ENCODE assay signal across 1 cellular context in genomic region chr17:80855968-80856862, GRCh38.
TF ChIP-seq lines count a peak whose summit lies in the region.

No MANE protein-coding gene starts in this region.

TF ChIP-seq in GM12878, 131 proteins besides CTCF, POLR2A, EP300 and RAD21 (continued from another document and continues in another):
- no peak for TF ChIP-seq SIX5 (IDR thresholded peaks at IDR 0.05; ENCODE audit: low read depth, low read length, severe bottlenecking)
- TF ChIP-seq ELK1 (IDR thresholded peaks at IDR 0.05; ENCODE audit: low read depth, low read length), result no peak
- TF ChIP-seq RBBP5 (conservative IDR thresholded peaks at IDR 0.05), result no peak
- TF ChIP-seq MEF2A (IDR thresholded peaks at IDR 0.05; ENCODE audit: insufficient read depth, low read depth, low read length), result peak; percentile 94
- peak; percentile 44; the same call in 1 of the 2 replicates for TF ChIP-seq MAX (IDR thresholded peaks at IDR 0.05; ENCODE audit: low read depth, low read length)
- peak; percentile 98 for TF ChIP-seq BCL11A (IDR thresholded peaks at IDR 0.05; ENCODE audit: low read depth, low read length)
- TF ChIP-seq EZH2 (IDR thresholded peaks at IDR 0.05; ENCODE audit: borderline replicate concordance, control insufficient read depth, low read depth, low read length), result no peak
- TF ChIP-seq RUNX3 (IDR thresholded peaks at IDR 0.05; ENCODE audit: low read length), result peak; percentile 97
- peak; percentile 96 for TF ChIP-seq CREM (IDR thresholded peaks at IDR 0.05; ENCODE audit: low read depth)
- no peak for TF ChIP-seq RB1 (IDR thresholded peaks at IDR 0.05; ENCODE audit: borderline replicate concordance)
- TF ChIP-seq ZBTB4 (CRISPR knock-in tag; IDR thresholded peaks at IDR 0.05), result no peak
- TF ChIP-seq PBX3 (IDR thresholded peaks at IDR 0.05; ENCODE audit: insufficient replicate concordance, low read depth, low read length), result peak; percentile 62
- TF ChIP-seq CEBPB (IDR thresholded peaks at IDR 0.05; ENCODE audit: borderline replicate concordance in 1 of 2, low read depth in 2 of 2, low read length in 2 of 2), result no peak
- TF ChIP-seq SRF (IDR thresholded peaks at IDR 0.05; ENCODE audit: low read depth in 2 of 2, low read length in 2 of 2), result peak in 1 of 2 experiments; percentile 58; a peak in 1 of 4 replicates
- no peak for TF ChIP-seq RFX5 (IDR thresholded peaks at IDR 0.05; ENCODE audit: low read depth, low read length)
- TF ChIP-seq MLLT1 (IDR thresholded peaks at IDR 0.05), result peak; percentile 86
- TF ChIP-seq HDAC6 (IDR thresholded peaks at IDR 0.05; ENCODE audit: unreplicated experiment), result no peak
- TF ChIP-seq STAT3 (IDR thresholded peaks at IDR 0.05; ENCODE audit: low read depth, low read length), result 0 out of 2 replicates have a peak, but pooled peaks have one; percentile 44
- TF ChIP-seq TBL1XR1 (IDR thresholded peaks at IDR 0.05; ENCODE audit: low read depth, low read length), result peak; percentile 61; the same call in 1 of the 2 replicates
- TF ChIP-seq ATF2 (IDR thresholded peaks at IDR 0.05; ENCODE audit: low read length), result peak; percentile 94
- TF ChIP-seq GABPA (IDR thresholded peaks at IDR 0.05; ENCODE audit: low read depth), result peak; percentile 72
- TF ChIP-seq SKIL (IDR thresholded peaks at IDR 0.05; ENCODE audit: low read depth, poor library complexity, severe bottlenecking), result peak; percentile 85
- no peak for TF ChIP-seq PKNOX1 (IDR thresholded peaks at IDR 0.05)
- peak; percentile 93 to 95 for TF ChIP-seq IKZF2 (IDR thresholded peaks at IDR 0.05)
- no peak for TF ChIP-seq KLF5 (IDR thresholded peaks at IDR 0.05; ENCODE audit: partially characterized antibody)
- no peak for TF ChIP-seq MYB (IDR thresholded peaks at IDR 0.05; ENCODE audit: borderline replicate concordance, low read depth, low read length)
- no peak for TF ChIP-seq SUPT20H (IDR thresholded peaks at IDR 0.05; ENCODE audit: borderline replicate concordance, control insufficient read depth, low read depth, low read length)
- no peak for TF ChIP-seq SREBF1 (IDR thresholded peaks at IDR 0.05; ENCODE audit: low read length)
- peak; percentile 86 for TF ChIP-seq JUND (IDR thresholded peaks at IDR 0.05; ENCODE audit: low read depth, low read length)
- no peak for TF ChIP-seq CUX1 (IDR thresholded peaks at IDR 0.05; ENCODE audit: insufficient replicate concordance, low read depth, low read length)
- TF ChIP-seq BACH1 (IDR thresholded peaks at IDR 0.05; ENCODE audit: borderline replicate concordance), result peak; percentile 98
- TF ChIP-seq SMAD1 (IDR thresholded peaks at IDR 0.05; ENCODE audit: low read depth, partially characterized antibody), result no peak
- no peak for TF ChIP-seq NKRF (conservative IDR thresholded peaks at IDR 0.05)
- TF ChIP-seq JUNB (IDR thresholded peaks at IDR 0.05), result peak; percentile 96
- no peak for TF ChIP-seq IRF3 (IDR thresholded peaks at IDR 0.05)
- peak; percentile 92 for TF ChIP-seq POU2F2 (IDR thresholded peaks at IDR 0.05; ENCODE audit: borderline replicate concordance, low read depth, low read length)
